12 cellular contexts compared by ENCODE assay signal in the genomic region with DNA sequence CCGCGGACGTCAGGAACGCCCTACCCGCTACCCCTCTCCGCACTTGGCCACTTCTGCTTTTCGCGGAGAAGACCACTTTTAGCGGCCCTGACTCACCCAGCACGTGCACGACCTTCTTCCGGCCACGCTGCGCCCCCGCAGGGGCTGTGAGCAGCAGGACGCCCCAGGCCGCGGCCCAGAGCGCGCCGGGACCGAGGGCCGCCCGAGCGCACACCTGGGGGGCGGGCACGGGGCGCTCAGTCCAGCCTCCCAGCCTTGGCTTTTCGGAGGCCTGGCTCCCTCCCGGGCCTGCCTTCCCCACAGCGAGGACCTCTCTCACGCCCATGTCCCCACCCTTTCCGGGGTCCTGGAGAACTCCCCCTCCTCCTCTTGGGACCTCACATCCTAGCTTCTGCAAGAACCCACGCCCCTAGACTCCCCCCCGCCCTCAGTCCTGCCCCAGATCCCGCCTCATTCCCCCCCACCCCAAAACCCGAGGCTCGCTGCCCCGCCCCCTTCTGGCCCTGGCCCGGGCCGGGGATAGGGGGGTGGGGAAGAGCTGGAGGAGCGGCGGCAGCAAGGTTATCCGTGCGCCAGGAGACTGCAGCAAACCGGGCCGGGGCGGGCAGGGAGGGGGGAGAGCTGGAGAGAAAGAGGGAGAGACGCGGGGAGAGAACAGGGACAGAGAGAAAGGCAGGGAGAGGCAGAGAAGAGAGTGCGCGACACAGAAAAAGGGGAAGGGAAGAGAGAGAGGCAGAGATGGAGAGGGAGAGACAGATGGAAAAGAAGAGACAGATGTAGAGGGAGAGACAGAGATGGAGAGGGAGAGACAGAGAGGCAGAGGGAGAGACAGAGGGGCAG. TPM values are rescaled to one million over a fixed set of nuclear protein-coding genes. Genes with fewer than 3 reads are reported as not detected.
A peak's percentile ranks its signal among the peaks of the same experiment; 100 is the strongest.
DNase-seq lines count a peak whose midpoint lies in the region; ATAC-seq, FAIRE-seq and TF ChIP-seq lines count a peak whose summit lies in the region.
"Had no signal": no experiment of that assay in that cellular context is flagged by ENCODE, and none has a peak within 500 bp of the region (broad histone marks: within the 10 kb centered on the region; RNA-seq: fewer than 3 reads in every experiment).

No MANE protein-coding gene starts in this region.

- peak overlapping the region; percentile 55 to 88 (median 60) for H3K4me3 ChIP-seq in H1 (ENCODE audit: extremely low read depth in 1 of 4, insufficient read depth in 2 of 4, low read depth in 3 of 4, low read length in 4 of 4)
- H3K4me3 ChIP-seq: colonic mucosa had no signal

- no peak overlapping the region for H3K23ac ChIP-seq in H1 (ENCODE audit: insufficient read length)

- H3K9me3 ChIP-seq in H1 (ENCODE audit: insufficient read depth in 2 of 2, low read depth in 1 of 2, low read length in 1 of 2) = no peaks in the 10 kb centered on the region
- H3K9me3 ChIP-seq: colonic mucosa had no signal

- no peak for TF ChIP-seq RAD21 in H1 (IDR thresholded peaks at IDR 0.05 in 1 of 2, conservative IDR thresholded peaks at IDR 0.05 in 1 of 2; ENCODE audit: low read depth in 2 of 2, low read length in 2 of 2)

- peaks cover 42% of the 10 kb centered on the region for H3K27me3 Mint-ChIP-seq in progenitor cell of endocrine pancreas
- H3K27me3 Mint-ChIP-seq in T-helper 2 cell treated with Interferon-gamma antibody and Interleukin-4, amounts not matched to agents 5 μg/mL and 100 μg/mL, for 36 hours (ENCODE audit: low read depth) = peaks cover 46% of the 10 kb centered on the region

- peak overlapping the region; percentile 80; the same call in 1 of the 2 replicates for H2BK12ac ChIP-seq in H1 (ENCODE audit: low read depth, low read length)

- 2% methylated on average over 29 of the region's 52 CpGs; no CpG with 5 or more reads in 1 of the 2 experiments for WGBS in H1 (ENCODE audit: extremely low coverage in 1 of 2, insufficient coverage in 1 of 2, insufficient read length in 1 of 2, insufficient replicate concordance in 2 of 2, low coverage in 1 of 2, low lambda C conversion rate in 2 of 2, missing lambda C conversion rate in 1 of 2), 2 experiments

- peak overlapping the region; percentile 40 for H3K4me3 Mint-ChIP-seq in progenitor cell of endocrine pancreas (ENCODE audit: low read depth)
- no peak overlapping the region for H3K4me3 Mint-ChIP-seq in T-helper 2 cell treated with Interferon-gamma antibody and Interleukin-4, amounts not matched to agents 5 μg/mL and 100 μg/mL, for 36 hours

- H3K18ac ChIP-seq in H1 (ENCODE audit: extremely low read depth, low read length) = peak overlapping the region; percentile 48; the same call in 1 of the 2 replicates

- H4K5ac ChIP-seq in H1 (ENCODE audit: insufficient read length, low read depth, low read length) = peak overlapping the region; percentile 6

- H3K4me1 ChIP-seq in H1 (replicated peaks in 1 of 4; ENCODE audit: control insufficient read depth in 3 of 4, insufficient read depth in 4 of 4, low read length in 3 of 4) = peaks cover 0 to 17% (median 10%) of the 10 kb centered on the region in 4 experiments; a peak in 6 of 7 replicates
- H3K4me1 ChIP-seq: colonic mucosa had no signal

- H3K27ac Mint-ChIP-seq in progenitor cell of endocrine pancreas = no peak overlapping the region
- no peak overlapping the region for H3K27ac Mint-ChIP-seq in T-helper 2 cell treated with Interferon-gamma antibody and Interleukin-4, amounts not matched to agents 5 μg/mL and 100 μg/mL, for 36 hours

- TF ChIP-seq CTCF in H1 (IDR thresholded peaks at IDR 0.05; ENCODE audit: control extremely low read depth in 1 of 3, insufficient read depth in 1 of 3, low read depth in 1 of 3, low read length in 3 of 3) (no peak), progenitor cell of endocrine pancreas (IDR thresholded peaks at IDR 0.05; ENCODE audit: unreplicated experiment) (no peak)

- no peaks in the 10 kb centered on the region for H3K9me3 Mint-ChIP-seq in progenitor cell of endocrine pancreas (ENCODE audit: low read depth)
- no peaks in the 10 kb centered on the region for H3K9me3 Mint-ChIP-seq in T-helper 2 cell treated with Interferon-gamma antibody and Interleukin-4, amounts not matched to agents 5 μg/mL and 100 μg/mL, for 36 hours

- H3K27ac ChIP-seq in H1 (ENCODE audit: low read depth, low read length) = peak overlapping the region; percentile 52; the same call in 1 of the 2 replicates
- H3K27ac ChIP-seq: colonic mucosa had no signal

- CTCF ChIA-PET in H1 (lab: Charles Lee; ENCODE audit: partially characterized antibody) = interaction anchor here (1.0 to 1.6 kb wide), 2 partner anchors 42 to 67 kb away, joined by 3 read pairs; no protein-coding TSS in a partner anchor

- H2BK120ac ChIP-seq in H1 (replicated peaks; ENCODE audit: low read depth, low read length) = no peak overlapping the region

- peak overlapping the region; percentile 21; the same call in 1 of the 2 replicates for H2BK5ac ChIP-seq in H1 (ENCODE audit: low read depth, low read length)

- H4K91ac ChIP-seq in H1 (replicated peaks; ENCODE audit: insufficient read length, low read length) = no peak overlapping the region

- ATAC-seq in GM19351 (IDR thresholded peaks at IDR 0.05; ENCODE audit: unreplicated experiment) (no peak), HG03469 (IDR thresholded peaks at IDR 0.05; ENCODE audit: unreplicated experiment) (no peak)

- H3K14ac ChIP-seq in H1 (ENCODE audit: insufficient read length) = no peak overlapping the region

- no peaks in the 10 kb centered on the region for H4K20me1 ChIP-seq in H1 (replicated peaks in 1 of 2; ENCODE audit: control insufficient read depth in 1 of 2, insufficient read depth in 2 of 2, low read length in 2 of 2)

- peak overlapping the region; percentile 99 to 100 for H3K4me2 ChIP-seq in H1 (ENCODE audit: insufficient read depth in 1 of 2, low read depth in 2 of 2, low read length in 2 of 2)

- H3K4ac ChIP-seq in H1 (replicated peaks; ENCODE audit: insufficient read length, low read depth, low read length) = no peak overlapping the region

- peak overlapping the region in 2 of 4 experiments; percentile 22 to 58; a peak in 3 of 7 replicates for H3K9ac ChIP-seq in H1 (replicated peaks in 1 of 4; ENCODE audit: extremely low read depth in 1 of 4, low read depth in 3 of 4, low read length in 3 of 4)

- H3K23me2 ChIP-seq in H1 (ENCODE audit: low read depth, low read length) = peaks cover 21% of the 10 kb centered on the region; the same call in 1 of the 2 replicates

- peak overlapping the region; percentile 91 for H2AFZ ChIP-seq in H1 (ENCODE audit: low read length)

- H4K8ac ChIP-seq in H1 (ENCODE audit: extremely low read depth, insufficient read depth, low read length) = peak overlapping the region; percentile 82

- H2BK15ac ChIP-seq in H1 (ENCODE audit: low read length) = peak overlapping the region; percentile 92; the same call in 1 of the 2 replicates

- peaks cover 6% of the 10 kb centered on the region for H3K79me1 ChIP-seq in H1 (ENCODE audit: low read depth, low read length)

- no peak for TF ChIP-seq EP300 in H1 (IDR thresholded peaks at IDR 0.05; ENCODE audit: borderline replicate concordance in 1 of 2, low read depth in 2 of 2, low read length in 2 of 2)

- H3K36me3 Mint-ChIP-seq in progenitor cell of endocrine pancreas (ENCODE audit: insufficient read depth) = peaks cover 6% of the 10 kb centered on the region
- no peaks in the 10 kb centered on the region for H3K36me3 Mint-ChIP-seq in T-helper 2 cell treated with Interferon-gamma antibody and Interleukin-4, amounts not matched to agents 5 μg/mL and 100 μg/mL, for 36 hours (ENCODE audit: low read depth)

- H2BK20ac ChIP-seq in H1 (ENCODE audit: low read length) = no peak overlapping the region; the same call in 1 of the 2 replicates

- peaks cover 0 to 10% (median 0%) of the 10 kb centered on the region in 4 experiments; a peak in 1 of 8 replicates for H3K36me3 ChIP-seq in H1 (ENCODE audit: control insufficient read depth in 2 of 4, insufficient read depth in 4 of 4, low read length in 3 of 4)
- H3K36me3 ChIP-seq: colonic mucosa had no signal

- peaks cover 4% of the 10 kb centered on the region for H3K4me1 Mint-ChIP-seq in progenitor cell of endocrine pancreas (ENCODE audit: low read depth)
- H3K4me1 Mint-ChIP-seq in T-helper 2 cell treated with Interferon-gamma antibody and Interleukin-4, amounts not matched to agents 5 μg/mL and 100 μg/mL, for 36 hours (ENCODE audit: low read depth) = no peaks in the 10 kb centered on the region

- H3K79me2 ChIP-seq in H1 (ENCODE audit: control insufficient read depth in 1 of 2, insufficient read depth in 2 of 2, low read length in 2 of 2) = no peaks in the 10 kb centered on the region

- POLR2A ChIA-PET in H1 (lab: Charles Lee; ENCODE audit: partially characterized antibody) = interaction anchor here (0.8 kb wide), 1 partner anchor 69 kb away, joined by 4 read pairs; a partner anchor contains a TSS

- FAIRE-seq in H1 (lab: Jason Lieb, UNC) = no peak

- H2AK5ac ChIP-seq in H1 (ENCODE audit: low read depth, low read length) = no peak overlapping the region

- no peak; a peak in 1 of 3 replicates for TF ChIP-seq POLR2A in H1 (IDR thresholded peaks at IDR 0.05; ENCODE audit: control extremely low read depth in 1 of 2, low read depth in 2 of 2, low read length in 2 of 2)

- DNase-seq in GF-D8 (lab: John Stamatoyannopoulos, UW) = peak; percentile 5
- peak; percentile 55 for DNase-seq in NCI-H69 (lab: John Stamatoyannopoulos, UW)
- peak; percentile 53 to 83 for DNase-seq in H1 (ENCODE audit: low read depth in 1 of 2, low spot score in 2 of 2)
- no peak for DNase-seq in progenitor cell of endocrine pancreas (ENCODE audit: low spot score, unreplicated experiment)
- no peak for DNase-seq in NK-92 (lab: John Stamatoyannopoulos, UW; ENCODE audit: unreplicated experiment)
- DNase-seq in T-helper 2 cell treated with Interferon-gamma antibody and Interleukin-4, amounts not matched to agents 5 μg/mL and 100 μg/mL, for 36 hours (ENCODE audit: low spot score) = no peak
- DNase-seq: activated CD4-positive, CD25-positive, alpha-beta regulatory T cell treated with anti-CD3 and anti-CD28 coated beads, Interleukin-2, amount 50 U/mL, for 72 hours; colonic mucosa; MM.1S; stimulated activated CD4-positive, alpha-beta T cell treated with anti-CD3 and anti-CD28 coated beads, Interleukin-4, amount 100 ng/mL, for 4 hours had no signal

- peaks cover 3 to 23% (median 15%) of the 10 kb centered on the region in 4 experiments for H3K27me3 ChIP-seq in H1 (replicated peaks in 1 of 4; ENCODE audit: control insufficient read depth in 3 of 4, extremely low read depth in 1 of 4, insufficient read depth in 3 of 4, low read length in 3 of 4)

- no peak overlapping the region for H3K56ac ChIP-seq in H1 (replicated peaks; ENCODE audit: insufficient read length, low read depth, low read length)

RNA-seq across cellular contexts. Expression of a gene that starts 11.5 kb away (rescaled TPM):
- 5.3 and 6.5 TPM in 2 replicates for total RNA-seq in H1 (2021; fragmentation: NEBNext Ultra II Directional; extraction: Animal tissue kit (Norgen Biotek cat#: 25700))
- 10.1 and 12.9 TPM in 2 replicates for polyA plus RNA-seq in H1 (2011; rRNA removed)
- 7.7 TPM for polyA plus RNA-seq in H1 (2011; cell fraction: cytosol; rRNA removed)
- 23.1 TPM for polyA plus RNA-seq in H1 (2011; cell fraction: nucleus; rRNA removed)
- polyA plus RNA-seq in H1 (2012, experiment 1 of 2) = 2.8 to 9.1 TPM (median 6.3 TPM) in 4 replicates
- polyA plus RNA-seq in H1 (2012, experiment 2 of 2) = 5.6 TPM
- polyA plus RNA-seq in H1 (2013, experiment 1 of 2) = 6.5 TPM
- polyA plus RNA-seq in H1 (2013, experiment 2 of 2) = 5.9 TPM
- 3.7 TPM in 2 replicates for polyA minus RNA-seq in H1 (2011; rRNA and poly(A)+ RNA removed)
- polyA minus RNA-seq in H1 (2011; cell fraction: cytosol; rRNA and poly(A)+ RNA removed) = 2.5 TPM
- polyA minus RNA-seq in H1 (2011; cell fraction: nucleus; rRNA and poly(A)+ RNA removed) = 3.7 TPM
- 4.9 and 7.6 TPM in 2 replicates for total RNA-seq in progenitor cell of endocrine pancreas

RNA-seq across cellular contexts. Expression of a gene that starts 49.8 kb away (rescaled TPM):
- 2.7 and 2.8 TPM in 2 replicates for total RNA-seq in H1 (2021; fragmentation: NEBNext Ultra II Directional; extraction: Animal tissue kit (Norgen Biotek cat#: 25700))
- 2.7 and 3.6 TPM in 2 replicates for polyA plus RNA-seq in H1 (2011; rRNA removed)
- 3.5 TPM for polyA plus RNA-seq in H1 (2011; cell fraction: cytosol; rRNA removed)
- 5.5 TPM for polyA plus RNA-seq in H1 (2011; cell fraction: nucleus; rRNA removed)
- 3.7 to 5.9 TPM (median 5.5 TPM) in 4 replicates for polyA plus RNA-seq in H1 (2012, experiment 1 of 2)
- 4.4 TPM for polyA plus RNA-seq in H1 (2012, experiment 2 of 2)
- 5.1 TPM for polyA plus RNA-seq in H1 (2013, experiment 1 of 2)
- 4.1 TPM for polyA plus RNA-seq in H1 (2013, experiment 2 of 2)
- polyA minus RNA-seq in H1 (2011; rRNA and poly(A)+ RNA removed) = 3.3 and 4.0 TPM in 2 replicates
- 2.9 TPM for polyA minus RNA-seq in H1 (2011; cell fraction: cytosol; rRNA and poly(A)+ RNA removed)
- 3.4 TPM for polyA minus RNA-seq in H1 (2011; cell fraction: nucleus; rRNA and poly(A)+ RNA removed)
- total RNA-seq in progenitor cell of endocrine pancreas = 0.17 and 0.36 TPM in 2 replicates

RNA-seq across cellular contexts. Expression of a gene that starts 58.4 kb away (rescaled TPM):
- total RNA-seq in H1 (2021; fragmentation: NEBNext Ultra II Directional; extraction: Animal tissue kit (Norgen Biotek cat#: 25700)) = 20.5 and 24.9 TPM in 2 replicates
- 16.4 TPM in 2 replicates for polyA plus RNA-seq in H1 (2011; rRNA removed)
- 20.5 TPM for polyA plus RNA-seq in H1 (2011; cell fraction: cytosol; rRNA removed)
- 26.2 TPM for polyA plus RNA-seq in H1 (2011; cell fraction: nucleus; rRNA removed)
- 18.7 to 25.9 TPM (median 23.8 TPM) in 4 replicates for polyA plus RNA-seq in H1 (2012, experiment 1 of 2)
- 27.7 TPM for polyA plus RNA-seq in H1 (2012, experiment 2 of 2)
- polyA plus RNA-seq in H1 (2013, experiment 1 of 2) = 13.6 TPM
- polyA plus RNA-seq in H1 (2013, experiment 2 of 2) = 13.5 TPM
- polyA minus RNA-seq in H1 (2011; rRNA and poly(A)+ RNA removed) = 11.5 and 12.5 TPM in 2 replicates
- polyA minus RNA-seq in H1 (2011; cell fraction: cytosol; rRNA and poly(A)+ RNA removed) = 4.9 TPM
- polyA minus RNA-seq in H1 (2011; cell fraction: nucleus; rRNA and poly(A)+ RNA removed) = 7.6 TPM
- 10.6 and 12.2 TPM in 2 replicates for total RNA-seq in progenitor cell of endocrine pancreas

RNA-seq across cellular contexts. Expression of a gene that starts 58.7 kb away (rescaled TPM):
- total RNA-seq in H1 (2021; fragmentation: NEBNext Ultra II Directional; extraction: Animal tissue kit (Norgen Biotek cat#: 25700)) = 65.2 and 70.5 TPM in 2 replicates
- polyA plus RNA-seq in H1 (2011; rRNA removed) = 38.5 and 56.6 TPM in 2 replicates
- 66.9 TPM for polyA plus RNA-seq in H1 (2011; cell fraction: cytosol; rRNA removed)
- polyA plus RNA-seq in H1 (2011; cell fraction: nucleus; rRNA removed) = 143 TPM
- polyA plus RNA-seq in H1 (2012, experiment 1 of 2) = 70.0 to 90.1 TPM (median 81.2 TPM) in 4 replicates
- polyA plus RNA-seq in H1 (2012, experiment 2 of 2) = 41.7 TPM
- 66.1 TPM for polyA plus RNA-seq in H1 (2013, experiment 1 of 2)
- polyA plus RNA-seq in H1 (2013, experiment 2 of 2) = 58.2 TPM
- 30.0 and 32.8 TPM in 2 replicates for polyA minus RNA-seq in H1 (2011; rRNA and poly(A)+ RNA removed)
- 30.8 TPM for polyA minus RNA-seq in H1 (2011; cell fraction: cytosol; rRNA and poly(A)+ RNA removed)
- 44.9 TPM for polyA minus RNA-seq in H1 (2011; cell fraction: nucleus; rRNA and poly(A)+ RNA removed)
- total RNA-seq in progenitor cell of endocrine pancreas = 86.0 and 95.6 TPM in 2 replicates

RNA-seq across cellular contexts. Expression of a gene that starts 59.1 kb away (rescaled TPM):
- 40.8 TPM in 2 replicates for total RNA-seq in H1 (2021; fragmentation: NEBNext Ultra II Directional; extraction: Animal tissue kit (Norgen Biotek cat#: 25700))
- 32.0 and 43.7 TPM in 2 replicates for polyA plus RNA-seq in H1 (2011; rRNA removed)
- 32.1 TPM for polyA plus RNA-seq in H1 (2011; cell fraction: cytosol; rRNA removed)
- polyA plus RNA-seq in H1 (2011; cell fraction: nucleus; rRNA removed) = 98.5 TPM
- polyA plus RNA-seq in H1 (2012, experiment 1 of 2) = 23.0 to 31.5 TPM (median 28.2 TPM) in 4 replicates
- polyA plus RNA-seq in H1 (2012, experiment 2 of 2) = 16.4 TPM
- 16.2 TPM for polyA plus RNA-seq in H1 (2013, experiment 1 of 2)
- polyA plus RNA-seq in H1 (2013, experiment 2 of 2) = 13.9 TPM
- 87.6 and 99.4 TPM in 2 replicates for polyA minus RNA-seq in H1 (2011; rRNA and poly(A)+ RNA removed)
- 42.6 TPM for polyA minus RNA-seq in H1 (2011; cell fraction: cytosol; rRNA and poly(A)+ RNA removed)
- polyA minus RNA-seq in H1 (2011; cell fraction: nucleus; rRNA and poly(A)+ RNA removed) = 79.4 TPM
- total RNA-seq in progenitor cell of endocrine pancreas = 91.9 and 98.5 TPM in 2 replicates

Comparison
In these comparisons a context has a peak if more than half of its experiments do, and no peak if none do; other contexts are left out.
1. DNase-seq: peak in GF-D8 (single experiment), NCI-H69 (single experiment) and H1 (2 of 2); none in progenitor cell of endocrine pancreas (single experiment), NK-92 (single experiment) and T-helper 2 cell treated with Interferon-gamma antibody and Interleukin-4, amounts not matched to agents 5 μg/mL and 100 μg/mL, for 36 hours (single experiment).